13 cellular contexts compared by ENCODE assay signal in genomic region chr7:158657189-158657746, GRCh38. TPM values are rescaled to one million over a fixed set of nuclear protein-coding genes. Genes with fewer than 3 reads are reported as not detected.
A peak's percentile ranks its signal among the peaks of the same experiment; 100 is the strongest.
DNase-seq lines count a peak whose midpoint lies in the region; ATAC-seq and TF ChIP-seq lines count a peak whose summit lies in the region.
"Had no signal": no experiment of that assay in that cellular context is flagged by ENCODE, and none has a peak within 500 bp of the region (broad histone marks: within the 10 kb centered on the region; RNA-seq: fewer than 3 reads in every experiment).

No MANE protein-coding gene starts in this region.

- H3K36me3 ChIP-seq in ascending aorta: peaks cover 5 to 9% of the 10 kb centered on the region in 2 donors

- H3K27me3 Mint-ChIP-seq in natural killer cell (ENCODE audit: low read depth in 2 of 2): no peaks in the 10 kb centered on the region
- H3K27me3 Mint-ChIP-seq: CD4-positive, alpha-beta T cell had no signal

- no peaks in the 10 kb centered on the region for H3K4me1 ChIP-seq in ascending aorta
- H3K4me1 ChIP-seq: parathyroid adenoma, tibial nerve had no signal

- no peak overlapping the region for H3K4me3 Mint-ChIP-seq in natural killer cell
- H3K4me3 Mint-ChIP-seq: CD4-positive, alpha-beta T cell had no signal

- TF ChIP-seq CTCF in GM10266 (IDR thresholded peaks at IDR 0.05; ENCODE audit: control insufficient read depth, insufficient read depth, low read depth, missing control alignments): no peak
- TF ChIP-seq CTCF in natural killer cell (IDR thresholded peaks at IDR 0.05): no peak
- TF ChIP-seq CTCF in ascending aorta (IDR thresholded peaks at IDR 0.05): no peak

- no peaks in the 10 kb centered on the region for H3K9me3 ChIP-seq in ascending aorta
- H3K9me3 ChIP-seq: tibial nerve had no signal

- H3K4me1 Mint-ChIP-seq in natural killer cell: no peaks in the 10 kb centered on the region

- DNase-seq in GM10266 (ENCODE audit: extremely low spot score) (peak; percentile 41), NAMALWA (ENCODE audit: low spot score) (peak; percentile 40), nucleus accumbens (lab: John Stamatoyannopoulos, UW) (no peak), natural killer cell (no peak), ascending aorta (ENCODE audit: low spot score in 2 of 2) (no peak)
- DNase-seq: activated gamma-delta T cell; CD4-positive, alpha-beta T cell; left ventricle myocardium superior had no signal

- ATAC-seq in GM18868 (IDR thresholded peaks at IDR 0.05; ENCODE audit: unreplicated experiment): peak; percentile 24
- peak; percentile 40 for ATAC-seq in HG02642 (IDR thresholded peaks at IDR 0.05; ENCODE audit: poor library complexity, unreplicated experiment)
- no peak for ATAC-seq in GM18519 (IDR thresholded peaks at IDR 0.05; ENCODE audit: low FRiP score, unreplicated experiment)
- no peak for ATAC-seq in natural killer cell
- ATAC-seq: left ventricle myocardium superior had no signal

- H3K27me3 ChIP-seq in ascending aorta: no peaks in the 10 kb centered on the region
- H3K27me3 ChIP-seq: tibial nerve had no signal

- H3K9me3 Mint-ChIP-seq in natural killer cell: no peaks in the 10 kb centered on the region
- H3K9me3 Mint-ChIP-seq: CD4-positive, alpha-beta T cell had no signal

- no peak overlapping the region for H3K27ac Mint-ChIP-seq in natural killer cell
- H3K27ac Mint-ChIP-seq: CD4-positive, alpha-beta T cell had no signal

- no peak overlapping the region for H3K4me3 ChIP-seq in ascending aorta
- H3K4me3 ChIP-seq: tibial nerve had no signal

- intact Hi-C loops in natural killer cell (cut with micrococcal nuclease) (no loop called here), ascending aorta (cut with DNase I) (no loop called here)

- no peak overlapping the region for H3K27ac ChIP-seq in ascending aorta
- H3K27ac ChIP-seq: parathyroid adenoma, tibial nerve had no signal

- peaks cover 10% of the 10 kb centered on the region for H3K36me3 Mint-ChIP-seq in natural killer cell

RNA-seq across cellular contexts. Expression of gene NCAPG2, which starts 47.3 kb away (rescaled TPM):
- 10 to 100 TPM in 2 of 3 donors, 1 to 10 TPM in 1; 8.8 to 14.8 (median 14.1) TPM for total RNA-seq in natural killer cell
- total RNA-seq in ascending aorta: 1.6 TPM

Comparison
In these comparisons a context has a peak if more than half of its experiments do, and no peak if none do; other contexts are left out.
1. DNase-seq: peak in GM10266 (single experiment) and NAMALWA (single experiment); none in nucleus accumbens (0 of 56), natural killer cell (single experiment) and ascending aorta (0 of 2).
2. ATAC-seq: peak in GM18868 (single experiment) and HG02642 (single experiment); none in GM18519 (single experiment) and natural killer cell (0 of 3).